Comparison of ENCODE assay signal across 8 cellular contexts in the genomic region with DNA sequence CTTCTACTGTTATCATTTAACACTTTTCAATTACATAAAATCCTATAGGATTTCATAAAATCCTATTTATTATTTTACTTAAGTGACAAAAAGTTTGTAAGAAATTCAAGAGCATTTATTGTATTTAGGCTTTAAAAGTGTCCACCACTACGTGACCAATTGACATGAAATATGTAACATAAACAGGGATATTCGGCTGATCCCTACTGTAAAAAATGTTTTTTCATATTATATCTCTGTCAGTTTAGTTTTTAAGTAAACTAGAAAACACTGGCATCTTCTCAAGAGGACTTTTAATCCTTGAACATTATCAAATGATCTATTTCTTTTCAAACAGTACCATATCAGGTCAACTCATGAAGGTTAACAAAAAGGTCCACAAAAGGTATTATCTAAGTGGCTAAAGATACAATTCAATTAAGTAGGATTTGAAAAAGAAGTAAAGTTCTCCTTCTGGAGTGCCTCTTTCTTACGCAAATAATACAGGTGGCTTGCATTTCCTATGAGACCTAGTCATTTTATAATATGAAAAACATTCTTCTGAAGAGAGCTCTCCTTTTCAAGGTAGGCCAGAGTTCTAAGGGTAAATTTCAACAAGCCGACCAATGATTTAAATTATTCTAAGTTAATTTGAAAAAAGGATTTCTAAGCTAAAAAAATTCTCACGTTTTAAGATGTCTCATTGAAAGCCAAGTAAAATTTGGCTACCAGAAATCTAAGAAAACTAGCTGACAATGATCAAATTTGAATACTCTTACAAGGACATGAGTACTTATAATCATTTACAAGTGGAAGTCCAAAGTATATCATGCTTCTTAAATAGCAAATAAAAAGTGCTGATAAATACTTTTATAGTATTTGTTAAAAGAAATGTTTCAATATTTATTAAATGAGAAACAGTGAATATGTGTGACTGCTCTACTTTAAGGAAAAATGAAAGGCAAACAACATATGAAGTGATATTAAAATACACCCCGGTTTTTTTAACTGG.
DNase-seq lines count a peak whose midpoint lies in the region; ATAC-seq and TF ChIP-seq lines count a peak whose summit lies in the region.

No MANE protein-coding gene starts in this region.

- peak overlapping the region; percentile 85 for H3K27ac Mint-ChIP-seq in activated CD4-positive, alpha-beta T cell treated with anti-CD3 and anti-CD28 coated beads, Interleukin-2, amount 10 ng/mL, durations not matched to agents 7 days and 5 days
- H3K27ac Mint-ChIP-seq in glutamatergic neuron (ENCODE audit: unreplicated experiment): no peak overlapping the region
- H3K27ac Mint-ChIP-seq in stimulated activated memory B cell treated with anti-CD40 and anti-IgM and Interleukin-4, amounts not matched to agents 10 μg/mL and 1 μg/mL and 100 μg/mL, for 72 hours: peak overlapping the region; percentile 98

- H3K36me3 Mint-ChIP-seq in activated CD4-positive, alpha-beta T cell treated with anti-CD3 and anti-CD28 coated beads, Interleukin-2, amount 10 ng/mL, durations not matched to agents 7 days and 5 days (ENCODE audit: low read depth): peaks cover 16% of the 10 kb centered on the region
- H3K36me3 Mint-ChIP-seq in glutamatergic neuron (ENCODE audit: unreplicated experiment): no peaks in the 10 kb centered on the region
- H3K36me3 Mint-ChIP-seq in stimulated activated memory B cell treated with anti-CD40 and anti-IgM and Interleukin-4, amounts not matched to agents 10 μg/mL and 1 μg/mL and 100 μg/mL, for 72 hours: peaks cover under 1% of the 10 kb centered on the region

- H3K27me3 Mint-ChIP-seq in activated CD4-positive, alpha-beta T cell treated with anti-CD3 and anti-CD28 coated beads, Interleukin-2, amount 10 ng/mL, durations not matched to agents 7 days and 5 days: no peaks in the 10 kb centered on the region
- peaks cover 1% of the 10 kb centered on the region for H3K27me3 Mint-ChIP-seq in glutamatergic neuron (ENCODE audit: unreplicated experiment)
- no peaks in the 10 kb centered on the region for H3K27me3 Mint-ChIP-seq in stimulated activated memory B cell treated with anti-CD40 and anti-IgM and Interleukin-4, amounts not matched to agents 10 μg/mL and 1 μg/mL and 100 μg/mL, for 72 hours

- CTCF ChIA-PET in activated CD4-positive, alpha-beta T cell treated with anti-CD3 and anti-CD28 coated beads, Interleukin-2, amount 10 ng/mL, durations not matched to agents 7 days and 5 days (lab: Charles Lee): interaction anchor here (0.5 to 3.9 kb wide), 3 partner anchors 11 to 454 kb away, joined by 3 to 11 read pairs (median 5); no protein-coding TSS in a partner anchor

- no peak for DNase-seq in activated CD4-positive, alpha-beta T cell treated with anti-CD3 and anti-CD28 coated beads, Interleukin-2, amount 10 ng/mL, durations not matched to agents 7 days and 5 days
- no peak for DNase-seq in activated CD4-positive, alpha-beta T cell treated with anti-CD3 and anti-CD28 coated beads, Interleukin-2, amount 50 U/mL, for 4 hours
- no peak for DNase-seq in glutamatergic neuron
- no peak for DNase-seq in hepatic stellate cell (ENCODE audit: low spot score)

- peaks cover 27% of the 10 kb centered on the region for H3K4me1 Mint-ChIP-seq in activated CD4-positive, alpha-beta T cell treated with anti-CD3 and anti-CD28 coated beads, Interleukin-2, amount 10 ng/mL, durations not matched to agents 7 days and 5 days
- peaks cover 13% of the 10 kb centered on the region for H3K4me1 Mint-ChIP-seq in glutamatergic neuron (ENCODE audit: low read depth, unreplicated experiment)
- H3K4me1 Mint-ChIP-seq in stimulated activated memory B cell treated with anti-CD40 and anti-IgM and Interleukin-4, amounts not matched to agents 10 μg/mL and 1 μg/mL and 100 μg/mL, for 72 hours: peaks cover 21% of the 10 kb centered on the region

- no peaks in the 10 kb centered on the region for H3K9me3 Mint-ChIP-seq in activated CD4-positive, alpha-beta T cell treated with anti-CD3 and anti-CD28 coated beads, Interleukin-2, amount 10 ng/mL, durations not matched to agents 7 days and 5 days
- peaks cover 7% of the 10 kb centered on the region for H3K9me3 Mint-ChIP-seq in glutamatergic neuron (ENCODE audit: unreplicated experiment)
- no peaks in the 10 kb centered on the region for H3K9me3 Mint-ChIP-seq in stimulated activated memory B cell treated with anti-CD40 and anti-IgM and Interleukin-4, amounts not matched to agents 10 μg/mL and 1 μg/mL and 100 μg/mL, for 72 hours

- POLR2A ChIA-PET in activated CD4-positive, alpha-beta T cell treated with anti-CD3 and anti-CD28 coated beads, Interleukin-2, amount 10 ng/mL, durations not matched to agents 7 days and 5 days (lab: Charles Lee): interaction anchor here (2.1 kb wide), 1 partner anchor 255 kb away, joined by 10 read pairs; a partner anchor contains a TSS

- no peak for ATAC-seq in stimulated activated memory B cell treated with anti-CD40 and anti-IgM and Interleukin-4, amounts not matched to agents 10 μg/mL and 1 μg/mL and 100 μg/mL, for 72 hours
- ATAC-seq in GM21576 (IDR thresholded peaks at IDR 0.05; ENCODE audit: unreplicated experiment) (no peak), HG03175 (IDR thresholded peaks at IDR 0.05; ENCODE audit: unreplicated experiment) (no peak)

- H3K4me3 Mint-ChIP-seq in activated CD4-positive, alpha-beta T cell treated with anti-CD3 and anti-CD28 coated beads, Interleukin-2, amount 10 ng/mL, durations not matched to agents 7 days and 5 days: peak overlapping the region; percentile 91
- H3K4me3 Mint-ChIP-seq in glutamatergic neuron (ENCODE audit: unreplicated experiment): peak overlapping the region; percentile 98
- H3K4me3 Mint-ChIP-seq in stimulated activated memory B cell treated with anti-CD40 and anti-IgM and Interleukin-4, amounts not matched to agents 10 μg/mL and 1 μg/mL and 100 μg/mL, for 72 hours: peak overlapping the region; percentile 78

- peak overlapping the region; percentile 86 for H3K4me3 ChIP-seq in WI38 (ENCODE audit: low read depth, low read length)

- TF ChIP-seq CTCF in WI38 (IDR thresholded peaks at IDR 0.05; ENCODE audit: low read depth, low read length) (no peak), glutamatergic neuron (IDR thresholded peaks at IDR 0.05; ENCODE audit: partially characterized antibody, unreplicated experiment) (no peak)
